Comparison of ENCODE assay signal across 8 cellular contexts in genomic region chr2:167140767-167141166, GRCh38.
DNase-seq lines count a peak whose midpoint lies in the region; ATAC-seq and TF ChIP-seq lines count a peak whose summit lies in the region.

No MANE protein-coding gene starts in this region.

- peak; percentile 65 to 97 for TF ChIP-seq EP300 in SK-N-SH (IDR thresholded peaks at IDR 0.05; ENCODE audit: borderline replicate concordance in 1 of 2, low read depth in 1 of 2, low read length in 1 of 2)
- TF ChIP-seq EP300 in transverse colon (IDR thresholded peaks at IDR 0.05; ENCODE audit: low read depth) = no peak

- H3K4me2 ChIP-seq in HCT116 (ENCODE audit: low read length) (peak overlapping the region; percentile 33), SK-N-SH (peak overlapping the region; percentile 61)

- 5% methylated on average over 4 of the region's 4 CpGs for WGBS in SK-N-SH (ENCODE audit: low lambda C conversion rate)
- WGBS in transverse colon (ENCODE audit: low coverage in 1 of 2), 2 donors = 25 to 63% methylated on average over 4 of the region's 4 CpGs

- H3K27me3 ChIP-seq in HCT116 (ENCODE audit: insufficient read depth, low read length) (no peaks in the 10 kb centered on the region), SK-N-SH (ENCODE audit: insufficient read depth) (no peaks in the 10 kb centered on the region), gastrocnemius medialis (no peaks in the 10 kb centered on the region), transverse colon (no peaks in the 10 kb centered on the region)

- DNase-seq in HCT116 (ENCODE audit: low read depth, low spot score) (peak; percentile 71), SK-N-SH (no peak), foreskin melanocyte (peak; percentile 95), gastrocnemius medialis (peak; percentile 53 to 65), transverse colon (no peak), putamen (ENCODE audit: low spot score) (no peak)

- intact Hi-C loops in HCT116 (cut with micrococcal nuclease) = no loop called here
- intact Hi-C loops in gastrocnemius medialis (cut with DNase I; ENCODE audit: low total_unique reads) = no loop called here
- intact Hi-C loops in transverse colon (cut with DNase I; ENCODE audit: low total_unique reads) = no loop called here

- BruUV-seq in HCT116 (replicated peaks; lab: Mats Ljungman, UMichigan) = no TSS peak

- in situ Hi-C loops in gastrocnemius medialis (cut with MboI; ENCODE audit: low sequenced_read_pairs in 4 of 4) (loop anchor here in 1 of 4 donors (5.0 kb wide), 1 partner anchor 47 kb away; no protein-coding TSS in a partner anchor), transverse colon (cut with MboI; ENCODE audit: low pct_ligation_motif_present in 1 of 4, low pct_unique_long_range_greater_than_20kb in 1 of 4, low sequenced_read_pairs in 3 of 4) (no loop called here)

- POLR2A ChIA-PET in HCT116 (lab: Charles Lee) = no interaction called here
- POLR2A ChIA-PET in SK-N-SH (lab: Yijun Ruan, JAX) = no interaction called here

- H3K9me3 ChIP-seq in HCT116 (ENCODE audit: control insufficient read depth in 1 of 2, insufficient read depth in 1 of 2, low read depth in 1 of 2, low read length in 2 of 2) (no peaks in the 10 kb centered on the region), SK-N-SH (no peaks in the 10 kb centered on the region), gastrocnemius medialis (no peaks in the 10 kb centered on the region), transverse colon (no peaks in the 10 kb centered on the region)

- no peak overlapping the region for H3K4me3 ChIP-seq in HCT116 (replicated peaks in 1 of 2; ENCODE audit: low read depth in 1 of 2, low read length in 2 of 2)
- no peak overlapping the region for H3K4me3 ChIP-seq in SK-N-SH (ENCODE audit: low read depth in 2 of 2, low read length in 1 of 2)
- peak overlapping the region in 1 of 4 donors; percentile 7 for H3K4me3 ChIP-seq in gastrocnemius medialis
- no peak overlapping the region for H3K4me3 ChIP-seq in transverse colon

- RAD21 ChIA-PET in HCT116 (lab: Charles Lee; ENCODE audit: low non-redundant PET in 1 of 2, low total read pairs in 2 of 2, uncharacterized antibody in 2 of 2, unreplicated experiment in 2 of 2) = no interaction called here

- no peak overlapping the region for H2AFZ ChIP-seq in HCT116 (ENCODE audit: low read depth, low read length, poor library complexity, severe bottlenecking)
- H2AFZ ChIP-seq in SK-N-SH (ENCODE audit: low read depth) = no peak overlapping the region

- H3K79me2 ChIP-seq in HCT116 (ENCODE audit: insufficient read depth, low read length) = no peaks in the 10 kb centered on the region
- no peaks in the 10 kb centered on the region for H3K79me2 ChIP-seq in SK-N-SH (ENCODE audit: insufficient read depth)

- H3K9ac ChIP-seq in HCT116 (ENCODE audit: low read length) (no peak overlapping the region), SK-N-SH (no peak overlapping the region)

- peaks cover 15% of the 10 kb centered on the region for H3F3A ChIP-seq in SK-N-SH (replicated peaks; ENCODE audit: insufficient read depth)

- ATAC-seq in HCT116 (peak; percentile 79), gastrocnemius medialis (peak; percentile 96 to 98), HG03469 (IDR thresholded peaks at IDR 0.05; ENCODE audit: unreplicated experiment) (no peak), GM18868 (IDR thresholded peaks at IDR 0.05; ENCODE audit: unreplicated experiment) (no peak)

- CTCF ChIA-PET in HCT116 (lab: Charles Lee) (no interaction called here), SK-N-SH (lab: Yijun Ruan, JAX) (interaction anchor here (0.6 kb wide), 1 partner anchor 960 kb away, joined by 3 read pairs; no protein-coding TSS in a partner anchor)

- H3K4me1 ChIP-seq in HCT116 (ENCODE audit: control insufficient read depth in 1 of 2, insufficient read depth in 2 of 2, low read length in 2 of 2) (peaks cover 0 to 13% of the 10 kb centered on the region in 2 experiments; a peak in 1 of 4 replicates), SK-N-SH (ENCODE audit: control insufficient read depth in 1 of 2, insufficient read depth in 2 of 2, low read depth in 1 of 2, low read length in 1 of 2) (peaks cover 3 to 25% of the 10 kb centered on the region in 2 experiments), gastrocnemius medialis (peaks cover 27 to 29% of the 10 kb centered on the region in 2 donors), transverse colon (no peaks in the 10 kb centered on the region)

- TF ChIP-seq POLR2A in HCT116 (IDR thresholded peaks at IDR 0.05; ENCODE audit: borderline replicate concordance, extremely low read depth, insufficient read depth, insufficient read length) (no peak), gastrocnemius medialis (IDR thresholded peaks at IDR 0.05) (no peak), transverse colon (IDR thresholded peaks at IDR 0.05) (no peak)

- H4K20me1 ChIP-seq in HCT116 (ENCODE audit: insufficient read depth) (no peaks in the 10 kb centered on the region), SK-N-SH (ENCODE audit: insufficient read depth) (no peaks in the 10 kb centered on the region)

- H3K27ac ChIP-seq in HCT116 (ENCODE audit: low read depth, low read length) (no peak overlapping the region), SK-N-SH (ENCODE audit: low read depth in 2 of 2, low read length in 1 of 2) (peak overlapping the region; percentile 41 to 60), gastrocnemius medialis (peak overlapping the region; percentile 75 to 83 (median 78)), transverse colon (no peak overlapping the region)

- H3K9me2 ChIP-seq in HCT116 (ENCODE audit: insufficient read depth) (no peaks in the 10 kb centered on the region), SK-N-SH (no peaks in the 10 kb centered on the region)

- TF ChIP-seq RAD21 in HCT116 (IDR thresholded peaks at IDR 0.05; ENCODE audit: low read depth) = no peak
- TF ChIP-seq RAD21 in SK-N-SH (IDR thresholded peaks at IDR 0.05; ENCODE audit: low read length) = no peak

- H3K36me3 ChIP-seq in HCT116 (ENCODE audit: control insufficient read depth in 1 of 2, insufficient read depth in 2 of 2, low read length in 2 of 2) (no peaks in the 10 kb centered on the region), SK-N-SH (replicated peaks in 1 of 2; ENCODE audit: control insufficient read depth in 1 of 2, insufficient read depth in 2 of 2, low read length in 1 of 2) (no peaks in the 10 kb centered on the region), gastrocnemius medialis (no peaks in the 10 kb centered on the region), transverse colon (no peaks in the 10 kb centered on the region)

- TF ChIP-seq CTCF in HCT116 (IDR thresholded peaks at IDR 0.05 in 2 of 3, conservative IDR thresholded peaks at IDR 0.05 in 1 of 3; ENCODE audit: borderline replicate concordance in 1 of 3, insufficient read depth in 1 of 3, low read depth in 2 of 3, low read length in 2 of 3) (no peak), SK-N-SH (IDR thresholded peaks at IDR 0.05) (no peak), gastrocnemius medialis (IDR thresholded peaks at IDR 0.05 in 4 of 5, conservative IDR thresholded peaks at IDR 0.05 in 1 of 5) (no peak), transverse colon (IDR thresholded peaks at IDR 0.05) (no peak)

TF ChIP-seq in HCT116, 20 proteins besides CTCF, POLR2A, EP300 and RAD21:
- TF ChIP-seq SRF (IDR thresholded peaks at IDR 0.05; ENCODE audit: low read depth) (no peak), SP1 (IDR thresholded peaks at IDR 0.05; ENCODE audit: low read depth) (0 out of 2 replicates have a peak, but pooled peaks have one; percentile 19), FOSL1 (IDR thresholded peaks at IDR 0.05; ENCODE audit: low read depth) (peak; percentile 45; the same call in 1 of the 2 replicates), MAX (IDR thresholded peaks at IDR 0.05) (peak; percentile 37; the same call in 1 of the 2 replicates)

TF ChIP-seq in SK-N-SH, 30 proteins besides CTCF, POLR2A, EP300 and RAD21 (continues in another document):
- peak; percentile 91 for TF ChIP-seq MAX (IDR thresholded peaks at IDR 0.05; ENCODE audit: low read depth)
- TF ChIP-seq REST (IDR thresholded peaks at IDR 0.05; ENCODE audit: low read depth, low read length) = 0 out of 2 replicates have a peak, but pooled peaks have one; percentile 23
- TF ChIP-seq RCOR1 (IDR thresholded peaks at IDR 0.05; ENCODE audit: low read length) = 0 out of 2 replicates have a peak, but pooled peaks have one; percentile 30
- peak; percentile 86; the same call in 1 of the 2 replicates for TF ChIP-seq POLR2AphosphoS5 (IDR thresholded peaks at IDR 0.05; ENCODE audit: low read depth, low read length)
- peak; percentile 100 for TF ChIP-seq TCF12 (IDR thresholded peaks at IDR 0.05)
- TF ChIP-seq RFX5 (IDR thresholded peaks at IDR 0.05; ENCODE audit: low read length) = no peak

Comparison
In these comparisons a context has a peak if more than half of its experiments do, and no peak if none do; other contexts are left out.
1. ATAC-seq: peak in HCT116 (single experiment) and gastrocnemius medialis (2 of 2); none in HG03469 (single experiment) and GM18868 (single experiment).
2. DNase-seq: peak in HCT116 (single experiment), foreskin melanocyte (single experiment) and gastrocnemius medialis (2 of 2); none in SK-N-SH (single experiment), transverse colon (single experiment) and putamen (single experiment).
3. H3K27ac ChIP-seq: peak in SK-N-SH (2 of 2) and gastrocnemius medialis (4 of 4); none in HCT116 (single experiment) and transverse colon (0 of 4).
4. Of the 11 proteins assayed by ChIP-seq in both SK-N-SH and HCT116: peak only in SK-N-SH: JUND, POLR2AphosphoS5, REST, SIN3A, YY1 and ZBTB33; only in HCT116: none; in both: MAX; in neither: 4.